17 cellular contexts compared by ENCODE assay signal in genomic region chr13:33263484-33263883, GRCh38. TPM values are rescaled to one million over a fixed set of nuclear protein-coding genes. Genes with fewer than 3 reads are reported as not detected.
DNase-seq lines count a peak whose midpoint lies in the region; ATAC-seq and TF ChIP-seq lines count a peak whose summit lies in the region.
"Had no signal": no experiment of that assay in that cellular context is flagged by ENCODE, and none has a peak within 500 bp of the region (broad histone marks: within the 10 kb centered on the region; RNA-seq: fewer than 3 reads in every experiment).

No MANE protein-coding gene starts in this region.

- H3K4me1 Mint-ChIP-seq in glutamatergic neuron (ENCODE audit: low read depth, unreplicated experiment), result peaks cover 23% of the 10 kb centered on the region
- H3K4me1 Mint-ChIP-seq: activated CD4-positive, alpha-beta T cell treated with anti-CD3 and anti-CD28 coated beads for 36 hours had no signal

- no peak overlapping the region for H3K4me3 ChIP-seq in uterus
- H3K4me3 ChIP-seq: PC-9, SK-N-MC had no signal

- H3K27ac Mint-ChIP-seq in glutamatergic neuron (ENCODE audit: unreplicated experiment), result no peak overlapping the region
- H3K27ac Mint-ChIP-seq: activated CD4-positive, alpha-beta T cell treated with anti-CD3 and anti-CD28 coated beads for 36 hours; activated T-helper 2 cell treated with anti-CD3 and anti-CD28 coated beads, Interferon-gamma antibody, Interleukin-2, Interleukin-4, amounts not matched to agents 10 μg/mL and 5 μg/mL and 100 μg/mL, durations not matched to agents 14 hours and 24 hours and 36 hours had no signal

- H3K27ac ChIP-seq in uterus, result peak overlapping the region; percentile 60 to 69
- H3K27ac ChIP-seq: neutrophil, SK-N-MC had no signal

- H3K36me3 Mint-ChIP-seq in glutamatergic neuron (ENCODE audit: unreplicated experiment), result no peaks in the 10 kb centered on the region
- H3K36me3 Mint-ChIP-seq: CD14-positive monocyte had no signal

- peaks cover 2% of the 10 kb centered on the region for H3K27me3 Mint-ChIP-seq in glutamatergic neuron (ENCODE audit: unreplicated experiment)

- no peak overlapping the region for H3K4me3 Mint-ChIP-seq in glutamatergic neuron (ENCODE audit: unreplicated experiment)
- H3K4me3 Mint-ChIP-seq: activated CD4-positive, alpha-beta T cell treated with anti-CD3 and anti-CD28 coated beads for 36 hours; CD14-positive monocyte; mesothelial cell of epicardium had no signal

- H3K9me3 Mint-ChIP-seq in glutamatergic neuron (ENCODE audit: unreplicated experiment), result no peaks in the 10 kb centered on the region
- H3K9me3 Mint-ChIP-seq: activated T-helper 2 cell treated with anti-CD3 and anti-CD28 coated beads, Interferon-gamma antibody, Interleukin-2, Interleukin-4, amounts not matched to agents 10 μg/mL and 5 μg/mL and 100 μg/mL, durations not matched to agents 14 hours and 24 hours and 36 hours; CD14-positive monocyte; mesothelial cell of epicardium had no signal

- no peak for TF ChIP-seq POLR2A in uterus (IDR thresholded peaks at IDR 0.05)

- no peaks in the 10 kb centered on the region for H3K27me3 ChIP-seq in uterus
- H3K27me3 ChIP-seq: neutrophil had no signal

- H3K36me3 ChIP-seq in uterus, result no peaks in the 10 kb centered on the region
- H3K36me3 ChIP-seq: neutrophil had no signal

- no peaks in the 10 kb centered on the region for H3K4me1 ChIP-seq in uterus

- no peak for TF ChIP-seq CTCF in uterus (IDR thresholded peaks at IDR 0.05)
- TF ChIP-seq CTCF in glutamatergic neuron (IDR thresholded peaks at IDR 0.05; ENCODE audit: partially characterized antibody, unreplicated experiment), result no peak

- no peaks in the 10 kb centered on the region for H3K9me3 ChIP-seq in uterus
- H3K9me3 ChIP-seq: neutrophil had no signal

- intact Hi-C loops in Right ventricle myocardium superior (cut with DNase I), result no loop called here
- intact Hi-C loops in left cardiac atrium (cut with DNase I), result no loop called here
- intact Hi-C loops in left ventricle myocardium superior (cut with micrococcal nuclease), result no loop called here
- intact Hi-C loops in uterus (cut with DNase I; ENCODE audit: low total_unique reads), result no loop called here

- ATAC-seq in Right ventricle myocardium superior (ENCODE audit: poor library complexity), result peak; percentile 59
- no peak for ATAC-seq in left cardiac atrium
- peak; percentile 57 for ATAC-seq in left ventricle myocardium superior
- ATAC-seq: activated CD4-positive, alpha-beta T cell treated with anti-CD3 and anti-CD28 coated beads for 36 hours had no signal

- DNase-seq in Right ventricle myocardium superior (no peak), left cardiac atrium (no peak), left ventricle myocardium superior (no peak), pons (ENCODE audit: low spot score) (peak; percentile 62), uterus (no peak), glutamatergic neuron (no peak), T-helper 1 cell (no peak), NK-92 (lab: John Stamatoyannopoulos, UW; ENCODE audit: unreplicated experiment) (no peak)
- DNase-seq: activated CD4-positive, alpha-beta T cell treated with anti-CD3 and anti-CD28 coated beads for 36 hours; NCI-H1105 treated with DMSO at 0.1 percent for 48 hours; stimulated activated CD4-positive, alpha-beta T cell treated with anti-CD3 and anti-CD28 coated beads, Interleukin-2, amount 100 ng/mL, for 48 hours had no signal

RNA-seq across cellular contexts. Expression of gene STARD13, which starts 22.1 kb away (rescaled TPM):
- total RNA-seq in Right ventricle myocardium superior (36.4 TPM), left cardiac atrium (10 to 100 TPM; 26.8 to 33.3 TPM), left ventricle myocardium superior (41.1 TPM), uterus (10 to 100 TPM; 36.8 to 65.6 (median 46.0) TPM), glutamatergic neuron (ENCODE audit: unreplicated experiment) (36.4 TPM)

Comparison
In these comparisons a context has a peak if more than half of its experiments do, and no peak if none do; other contexts are left out.
1. ATAC-seq: peak in Right ventricle myocardium superior (single experiment) and left ventricle myocardium superior (single experiment); none in left cardiac atrium (0 of 2).